ENCODE assay signal across 18 cellular contexts in the genomic region with DNA sequence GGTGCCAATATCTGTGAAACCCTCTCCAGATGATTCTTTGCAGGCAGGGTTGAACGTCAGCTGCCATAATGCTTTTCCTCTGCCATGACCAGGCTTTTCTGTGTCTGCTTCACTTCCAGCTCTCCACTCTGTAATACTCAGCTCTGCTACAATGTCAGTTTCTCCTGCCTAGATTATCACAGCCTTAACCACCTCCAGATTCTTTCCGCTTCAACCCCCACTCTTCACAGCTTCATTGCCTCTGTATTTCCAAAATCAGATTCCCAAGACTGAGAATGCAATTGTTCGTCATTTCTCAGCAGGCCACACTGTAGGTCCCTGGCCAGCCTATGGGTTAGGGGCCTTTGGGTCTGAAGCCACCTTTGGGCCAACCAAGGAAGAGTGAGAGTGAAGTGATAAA.
DNase-seq lines count a peak whose midpoint lies in the region; ATAC-seq and TF ChIP-seq lines count a peak whose summit lies in the region.
"Had no signal": no experiment of that assay in that cellular context is flagged by ENCODE, and none has a peak within 500 bp of the region (broad histone marks: within the 10 kb centered on the region; RNA-seq: fewer than 3 reads in every experiment).

No MANE protein-coding gene starts in this region.

- ATAC-seq in GM23338 = peak; percentile 14; the same call in 2 of the 3 replicates
- no peak for ATAC-seq in WTC11
- no peak for ATAC-seq in esophagus mucosa

- H3K4me3 ChIP-seq in GM23338 = no peak overlapping the region
- no peak overlapping the region for H3K4me3 ChIP-seq in tibial nerve
- H3K4me3 ChIP-seq: BLaER1 had no signal

- H3K79me2 ChIP-seq in GM23338 (replicated peaks; ENCODE audit: insufficient read depth) = no peaks in the 10 kb centered on the region

- H4K20me1 ChIP-seq in GM23338 (replicated peaks; ENCODE audit: insufficient read depth) = no peaks in the 10 kb centered on the region
- H4K20me1 ChIP-seq: BLaER1 had no signal

- no peak for DNase-seq in GM23338 (ENCODE audit: low spot score)
- no peak for DNase-seq in WTC11 (ENCODE audit: low spot score)
- peak; percentile 43 for DNase-seq in islet precursor cell
- DNase-seq in activated naive CD4-positive, alpha-beta T cell treated with anti-CD3 and anti-CD28 coated beads, Interleukin-2, amount 50 U/mL, for 16 hours = no peak
- DNase-seq in tibial nerve (ENCODE audit: low spot score in 2 of 2) = no peak
- DNase-seq: 8988T; ACHN; BE2C; C1 segment of cervical spinal cord; CD4-positive, alpha-beta memory T cell; CD4-positive, CD25-positive, alpha-beta regulatory T cell; CD8-positive, alpha-beta memory T cell; COR-L47; DMS79 treated with DMSO at 0.1 percent for 48 hours; GF-D8 had no signal

- no peak overlapping the region for H3K27ac ChIP-seq in GM23338 (ENCODE audit: low read depth)
- H3K27ac ChIP-seq in tibial nerve = no peak overlapping the region
- H3K27ac ChIP-seq: BLaER1 had no signal

- TF ChIP-seq POLR2A in tibial nerve (IDR thresholded peaks at IDR 0.05) = no peak

- H3K27ac Mint-ChIP-seq in GM23338 (no peak overlapping the region), WTC11 (0 out of 2 replicates have a peak overlapping the region, but pooled peaks have one; percentile 31)
- H3K27ac Mint-ChIP-seq: CD4-positive, CD25-positive, alpha-beta regulatory T cell; CD8-positive, alpha-beta memory T cell had no signal

- H3K9me2 ChIP-seq in GM23338 (ENCODE audit: insufficient read depth) = no peaks in the 10 kb centered on the region

- H3K9me3 Mint-ChIP-seq in GM23338 (no peaks in the 10 kb centered on the region), WTC11 (no peaks in the 10 kb centered on the region)
- H3K9me3 Mint-ChIP-seq: CD14-positive monocyte; CD4-positive, alpha-beta memory T cell; CD4-positive, CD25-positive, alpha-beta regulatory T cell; CD8-positive, alpha-beta memory T cell had no signal

- H3K9me3 ChIP-seq in tibial nerve = no peaks in the 10 kb centered on the region
- H3K9me3 ChIP-seq: BE2C, BLaER1 had no signal

- no peak overlapping the region for H2AFZ ChIP-seq in GM23338

- no peak overlapping the region for H3K4me2 ChIP-seq in GM23338
- H3K4me2 ChIP-seq: BLaER1 had no signal

- H3K27me3 ChIP-seq in GM23338 (ENCODE audit: insufficient read depth) = no peaks in the 10 kb centered on the region
- H3K27me3 ChIP-seq in tibial nerve = no peaks in the 10 kb centered on the region
- H3K27me3 ChIP-seq: BE2C, BLaER1 had no signal

- 92 to 96% methylated on average over 3 of the region's 3 CpGs for WGBS in tibial nerve, 2 donors

- H3K4me3 Mint-ChIP-seq in GM23338 = no peak overlapping the region
- no peak overlapping the region for H3K4me3 Mint-ChIP-seq in WTC11
- H3K4me3 Mint-ChIP-seq: CD14-positive monocyte; CD4-positive, alpha-beta memory T cell; CD4-positive, CD25-positive, alpha-beta regulatory T cell; CD8-positive, alpha-beta memory T cell had no signal

- H3K4me1 ChIP-seq in GM23338 (ENCODE audit: insufficient read depth) (no peaks in the 10 kb centered on the region), tibial nerve (no peaks in the 10 kb centered on the region)
- H3K4me1 ChIP-seq: BLaER1 had no signal

- TF ChIP-seq CTCF in GM23338 (conservative IDR thresholded peaks at IDR 0.05; ENCODE audit: low read depth in 2 of 2) (no peak), WTC11 (IDR thresholded peaks at IDR 0.05) (no peak), tibial nerve (IDR thresholded peaks at IDR 0.05) (no peak)

- no peaks in the 10 kb centered on the region for H3F3A ChIP-seq in GM23338 (replicated peaks; ENCODE audit: low read depth)

- CTCF ChIA-PET in WTC11 (lab: Charles Lee) = interaction anchor here (0.5 to 3.2 kb wide), 14 partner anchors 11 to 358 kb away, joined by 3 to 18 read pairs (median 4); no protein-coding TSS in a partner anchor

- H3K27me3 Mint-ChIP-seq in GM23338 (ENCODE audit: insufficient read depth, low read depth, poor library complexity) (peaks cover 5% of the 10 kb centered on the region), WTC11 (ENCODE audit: low read depth) (no peaks in the 10 kb centered on the region)

- no peaks in the 10 kb centered on the region for H3K4me1 Mint-ChIP-seq in GM23338
- H3K4me1 Mint-ChIP-seq in WTC11 = no peaks in the 10 kb centered on the region
- H3K4me1 Mint-ChIP-seq: CD14-positive monocyte; CD4-positive, alpha-beta memory T cell; CD8-positive, alpha-beta memory T cell had no signal

- H3K36me3 ChIP-seq in GM23338 (ENCODE audit: insufficient read depth) = no peaks in the 10 kb centered on the region
- H3K36me3 ChIP-seq in tibial nerve = no peaks in the 10 kb centered on the region
- H3K36me3 ChIP-seq: BLaER1 had no signal

- POLR2A ChIA-PET in WTC11 (lab: Charles Lee) = interaction anchor here (1.2 kb wide), 1 partner anchor 98 kb away, joined by 3 read pairs; no protein-coding TSS in a partner anchor

- H3K36me3 Mint-ChIP-seq in GM23338 (ENCODE audit: low read depth) (no peaks in the 10 kb centered on the region), WTC11 (no peaks in the 10 kb centered on the region)
- H3K36me3 Mint-ChIP-seq: CD14-positive monocyte; CD4-positive, alpha-beta memory T cell; CD4-positive, CD25-positive, alpha-beta regulatory T cell had no signal

- TF ChIP-seq EP300 in tibial nerve (IDR thresholded peaks at IDR 0.05) = no peak

TF ChIP-seq in GM23338, 12 proteins besides CTCF, POLR2A, EP300 and RAD21 (continues in another document):
- no peak for TF ChIP-seq NANOG (IDR thresholded peaks at IDR 0.05; ENCODE audit: borderline replicate concordance)
- TF ChIP-seq EZH2 (IDR thresholded peaks at IDR 0.05; ENCODE audit: low read depth, unreplicated experiment) = no peak
- TF ChIP-seq, protein P1, sequence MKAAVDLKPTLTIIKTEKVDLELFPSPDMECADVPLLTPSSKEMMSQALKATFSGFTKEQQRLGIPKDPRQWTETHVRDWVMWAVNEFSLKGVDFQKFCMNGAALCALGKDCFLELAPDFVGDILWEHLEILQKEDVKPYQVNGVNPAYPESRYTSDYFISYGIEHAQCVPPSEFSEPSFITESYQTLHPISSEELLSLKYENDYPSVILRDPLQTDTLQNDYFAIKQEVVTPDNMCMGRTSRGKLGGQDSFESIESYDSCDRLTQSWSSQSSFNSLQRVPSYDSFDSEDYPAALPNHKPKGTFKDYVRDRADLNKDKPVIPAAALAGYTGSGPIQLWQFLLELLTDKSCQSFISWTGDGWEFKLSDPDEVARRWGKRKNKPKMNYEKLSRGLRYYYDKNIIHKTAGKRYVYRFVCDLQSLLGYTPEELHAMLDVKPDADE (IDR thresholded peaks at IDR 0.05) = no peak

TF ChIP-seq in WTC11, 78 proteins besides CTCF, POLR2A, EP300 and RAD21:
- no peak for TF ChIP-seq ZNF219 (CRISPR knock-in tag; IDR thresholded peaks at IDR 0.05; ENCODE audit: borderline replicate concordance)
- no peak for TF ChIP-seq FOXK1 (CRISPR knock-in tag; IDR thresholded peaks at IDR 0.05)
- TF ChIP-seq, protein P2, sequence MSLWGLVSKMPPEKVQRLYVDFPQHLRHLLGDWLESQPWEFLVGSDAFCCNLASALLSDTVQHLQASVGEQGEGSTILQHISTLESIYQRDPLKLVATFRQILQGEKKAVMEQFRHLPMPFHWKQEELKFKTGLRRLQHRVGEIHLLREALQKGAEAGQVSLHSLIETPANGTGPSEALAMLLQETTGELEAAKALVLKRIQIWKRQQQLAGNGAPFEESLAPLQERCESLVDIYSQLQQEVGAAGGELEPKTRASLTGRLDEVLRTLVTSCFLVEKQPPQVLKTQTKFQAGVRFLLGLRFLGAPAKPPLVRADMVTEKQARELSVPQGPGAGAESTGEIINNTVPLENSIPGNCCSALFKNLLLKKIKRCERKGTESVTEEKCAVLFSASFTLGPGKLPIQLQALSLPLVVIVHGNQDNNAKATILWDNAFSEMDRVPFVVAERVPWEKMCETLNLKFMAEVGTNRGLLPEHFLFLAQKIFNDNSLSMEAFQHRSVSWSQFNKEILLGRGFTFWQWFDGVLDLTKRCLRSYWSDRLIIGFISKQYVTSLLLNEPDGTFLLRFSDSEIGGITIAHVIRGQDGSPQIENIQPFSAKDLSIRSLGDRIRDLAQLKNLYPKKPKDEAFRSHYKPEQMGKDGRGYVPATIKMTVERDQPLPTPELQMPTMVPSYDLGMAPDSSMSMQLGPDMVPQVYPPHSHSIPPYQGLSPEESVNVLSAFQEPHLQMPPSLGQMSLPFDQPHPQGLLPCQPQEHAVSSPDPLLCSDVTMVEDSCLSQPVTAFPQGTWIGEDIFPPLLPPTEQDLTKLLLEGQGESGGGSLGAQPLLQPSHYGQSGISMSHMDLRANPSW (CRISPR knock-in tag; conservative IDR thresholded peaks at IDR 0.05; ENCODE audit: low read depth) = no peak
